ENCODE assay signal across 1 cellular context in the genomic region with DNA sequence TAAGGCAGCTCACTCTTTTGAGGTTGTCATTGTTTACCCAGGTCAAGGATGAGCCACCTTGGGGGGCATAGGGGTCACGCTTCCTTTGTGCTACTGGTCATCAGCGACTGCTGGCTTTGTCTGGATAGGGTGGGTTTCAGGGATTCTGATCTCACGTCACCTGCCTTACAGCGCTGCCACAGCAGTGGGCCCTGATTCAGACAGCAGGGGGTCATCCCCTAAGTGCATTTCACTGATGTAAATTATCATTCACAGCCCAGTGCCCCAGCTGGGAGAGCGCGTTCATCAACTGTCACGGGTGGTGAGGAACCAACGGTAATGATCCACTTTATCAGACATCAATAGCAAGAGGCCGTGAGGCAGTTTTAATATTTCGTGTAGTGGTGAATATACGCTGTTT.
TF ChIP-seq lines count a peak whose summit lies in the region.

No MANE protein-coding gene starts in this region.

TF ChIP-seq in H1, 55 proteins besides CTCF, POLR2A, EP300 and RAD21:
- TF ChIP-seq TBP (IDR thresholded peaks at IDR 0.05; ENCODE audit: low read depth, low read length) (no peak), JUN (IDR thresholded peaks at IDR 0.05; ENCODE audit: low read depth, low read length) (no peak), SAP30 (IDR thresholded peaks at IDR 0.05; ENCODE audit: insufficient read depth, insufficient replicate concordance, low read length) (no peak), RXRA (IDR thresholded peaks at IDR 0.05; ENCODE audit: insufficient read depth, low read depth, low read length) (no peak), RNF2 (IDR thresholded peaks at IDR 0.05; ENCODE audit: borderline replicate concordance, low read depth, low read length, missing control alignments, poor library complexity, severe bottlenecking) (no peak), HDAC2 (IDR thresholded peaks at IDR 0.05; ENCODE audit: borderline replicate concordance in 1 of 2, low read depth in 2 of 2, low read length in 2 of 2) (peak in 1 of 2 experiments; percentile 58; a peak in 1 of 4 replicates), SP1 (IDR thresholded peaks at IDR 0.05; ENCODE audit: low read depth, low read length) (0 out of 2 replicates have a peak, but pooled peaks have one; percentile 12)
